In the genomic region with DNA sequence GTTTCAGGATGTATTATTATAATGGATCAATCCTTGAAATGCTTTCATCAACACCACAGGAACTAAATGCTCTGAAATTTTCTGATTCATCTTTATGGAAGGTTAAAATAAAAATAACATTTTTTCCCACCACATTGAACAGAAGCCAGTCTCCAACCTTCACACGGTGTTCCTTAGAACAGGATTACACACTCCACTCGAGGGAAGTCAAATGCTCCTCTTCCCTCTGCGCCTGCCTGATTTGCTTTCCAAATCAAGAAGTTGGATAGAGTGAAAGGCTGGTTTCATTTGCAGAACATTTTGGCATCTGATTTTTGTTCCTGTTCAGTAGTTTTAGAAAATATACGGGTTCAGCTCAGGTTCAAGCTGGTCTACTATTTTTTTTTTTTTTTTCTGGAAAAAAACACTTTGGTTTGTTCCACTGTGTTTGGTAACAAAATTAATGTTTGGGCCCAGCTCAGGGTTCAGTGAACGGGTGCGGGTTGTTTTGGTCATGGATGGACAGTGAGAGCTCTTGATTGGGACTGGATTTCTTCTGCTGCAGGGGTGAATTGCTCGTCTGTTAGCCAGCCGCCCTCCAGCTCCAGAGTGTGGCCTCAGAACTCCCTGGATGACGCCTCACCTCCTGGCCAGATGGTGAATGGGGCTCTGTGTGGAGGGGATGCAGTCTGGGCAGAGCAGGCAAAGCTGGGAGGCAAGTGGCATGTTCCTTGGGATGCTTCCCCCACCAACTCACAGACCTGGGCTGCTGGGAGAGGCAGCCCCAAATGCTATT, we compare ENCODE assay signal across 20 cellular contexts.
DNase-seq lines count a peak whose midpoint lies in the region; ATAC-seq and TF ChIP-seq lines count a peak whose summit lies in the region.
"Had no signal": no experiment of that assay in that cellular context is flagged by ENCODE, and none has a peak within 500 bp of the region (broad histone marks: within the 10 kb centered on the region; RNA-seq: fewer than 3 reads in every experiment).

No MANE protein-coding gene starts in this region.

- H3K4me1 Mint-ChIP-seq in stimulated activated naive B cell treated with anti-CD40 and anti-IgM and Interleukin-4, amounts not matched to agents 10 μg/mL and 1 μg/mL and 100 μg/mL, for 72 hours, result no peaks in the 10 kb centered on the region
- H3K4me1 Mint-ChIP-seq: H9 had no signal

- no peak overlapping the region for H3K14ac ChIP-seq in neuronal stem cell (ENCODE audit: low read length)

- H2BK120ac ChIP-seq in neuronal stem cell (ENCODE audit: low read depth, low read length), result no peak overlapping the region

- H3K79me1 ChIP-seq in neuronal stem cell (ENCODE audit: low read depth, low read length), result no peaks in the 10 kb centered on the region

- TF ChIP-seq POLR2A in sigmoid colon (IDR thresholded peaks at IDR 0.05), result no peak

- peaks cover 13 to 19% of the 10 kb centered on the region in 2 donors for H3K27me3 Mint-ChIP-seq in stimulated activated naive B cell treated with anti-CD40 and anti-IgM and Interleukin-4, amounts not matched to agents 10 μg/mL and 1 μg/mL and 100 μg/mL, for 72 hours

- no peak overlapping the region for H3K9ac ChIP-seq in neuronal stem cell (ENCODE audit: low read depth, low read length, poor library complexity)
- no peak overlapping the region for H3K9ac ChIP-seq in MM.1S (ENCODE audit: low read length)
- H3K9ac ChIP-seq: BLaER1 had no signal

- H3K9me3 ChIP-seq in neuronal stem cell (replicated peaks in 1 of 2; ENCODE audit: control insufficient read depth in 2 of 2, insufficient read depth in 1 of 2, low read depth in 1 of 2, low read length in 2 of 2), result no peaks in the 10 kb centered on the region
- H3K9me3 ChIP-seq in sigmoid colon, result no peaks in the 10 kb centered on the region
- H3K9me3 ChIP-seq in MM.1S (replicated peaks; ENCODE audit: insufficient read depth, low read length), result no peaks in the 10 kb centered on the region
- H3K9me3 ChIP-seq: A549 had no signal

- no peak overlapping the region for H2AFZ ChIP-seq in neuronal stem cell (ENCODE audit: low read length)
- no peak overlapping the region for H2AFZ ChIP-seq in MM.1S (ENCODE audit: low read length)

- no peaks in the 10 kb centered on the region for H3K9me2 ChIP-seq in MM.1S (replicated peaks; ENCODE audit: insufficient read depth, low read length)

- H2BK5ac ChIP-seq in neuronal stem cell (ENCODE audit: low read length), result no peak overlapping the region

- no peaks in the 10 kb centered on the region for H4K20me1 ChIP-seq in MM.1S (ENCODE audit: insufficient read depth, low read length)
- H4K20me1 ChIP-seq: BLaER1 had no signal

- WGBS in neuronal stem cell (ENCODE audit: extremely low coverage in 2 of 2, insufficient read length in 2 of 2, insufficient replicate concordance in 1 of 2), 2 donors, result no CpG with 5 or more reads among the region's 9 CpGs
- 87 to 88% methylated on average over 9 of the region's 9 CpGs for WGBS in sigmoid colon, 2 donors

- TF ChIP-seq CTCF in sigmoid colon (IDR thresholded peaks at IDR 0.05), result no peak
- no peak for TF ChIP-seq CTCF in MM.1S (IDR thresholded peaks at IDR 0.05; ENCODE audit: low read length)

- no peak overlapping the region for H2BK12ac ChIP-seq in neuronal stem cell (ENCODE audit: low read length)

- TF ChIP-seq EP300 in sigmoid colon (IDR thresholded peaks at IDR 0.05), result no peak

- no peaks in the 10 kb centered on the region for H3F3A ChIP-seq in MM.1S (ENCODE audit: insufficient read depth, low read length)

- H3K79me2 ChIP-seq in MM.1S (ENCODE audit: low read length), result no peaks in the 10 kb centered on the region

- H3K4me1 ChIP-seq in neuronal stem cell (ENCODE audit: control insufficient read depth in 2 of 2, insufficient read depth in 1 of 2, low read depth in 1 of 2, low read length in 2 of 2) (peaks cover 0 to 2% of the 10 kb centered on the region in 2 donors), sigmoid colon (peaks cover 0 to 17% (median 7%) of the 10 kb centered on the region in 4 donors), MM.1S (ENCODE audit: low read length) (no peaks in the 10 kb centered on the region)
- H3K4me1 ChIP-seq: A549 had no signal

- no peak overlapping the region for H3K27ac Mint-ChIP-seq in stimulated activated naive B cell treated with anti-CD40 and anti-IgM and Interleukin-4, amounts not matched to agents 10 μg/mL and 1 μg/mL and 100 μg/mL, for 72 hours
- H3K27ac Mint-ChIP-seq: CD8-positive, alpha-beta T cell; H9 had no signal

- peak overlapping the region; percentile 13 for H2BK15ac ChIP-seq in neuronal stem cell (ENCODE audit: low read length)

- no peak overlapping the region for H4K8ac ChIP-seq in neuronal stem cell (ENCODE audit: low read depth, low read length)

- H3K18ac ChIP-seq in neuronal stem cell (ENCODE audit: low read length), result peak overlapping the region; percentile 76

- H3K4me2 ChIP-seq in neuronal stem cell (ENCODE audit: insufficient read depth, low read length, poor library complexity, severe bottlenecking) (no peak overlapping the region), MM.1S (ENCODE audit: low read depth, low read length) (no peak overlapping the region)
- H3K4me2 ChIP-seq: A549, BLaER1 had no signal

- intact Hi-C loops in sigmoid colon (cut with DNase I), result no loop called here

- no peak overlapping the region for H3K27ac ChIP-seq in neuronal stem cell (replicated peaks; ENCODE audit: low read length)
- peak overlapping the region in 3 of 4 donors; percentile 4 to 46 (median 9) for H3K27ac ChIP-seq in sigmoid colon
- H3K27ac ChIP-seq in MM.1S (ENCODE audit: low read length), result no peak overlapping the region
- H3K27ac ChIP-seq: 22Rv1, A549, BLaER1 had no signal

- H3K23ac ChIP-seq in neuronal stem cell (ENCODE audit: low read depth, low read length, poor library complexity), result no peak overlapping the region

- H3K4ac ChIP-seq in neuronal stem cell (ENCODE audit: low read length), result no peak overlapping the region

- H2AK5ac ChIP-seq in neuronal stem cell (ENCODE audit: low read depth, low read length), result peak overlapping the region; percentile 24

- peaks cover 4% of the 10 kb centered on the region in 2 donors for H3K9me3 Mint-ChIP-seq in stimulated activated naive B cell treated with anti-CD40 and anti-IgM and Interleukin-4, amounts not matched to agents 10 μg/mL and 1 μg/mL and 100 μg/mL, for 72 hours

- peak; percentile 59 for DNase-seq in Ammon's horn (ENCODE audit: low spot score)
- DNase-seq in islet precursor cell, result peak; percentile 17
- no peak for DNase-seq in neuronal stem cell (ENCODE audit: low spot score)
- peak; percentile 70 for DNase-seq in sigmoid colon
- no peak for DNase-seq in cerebellar nuclear complex (lab: John Stamatoyannopoulos, UW)
- DNase-seq in stimulated activated naive B cell treated with anti-CD40 and anti-IgM and Interleukin-4, amounts not matched to agents 10 μg/mL and 1 μg/mL and 100 μg/mL, for 72 hours, result no peak
- no peak for DNase-seq in DMS 273 (lab: John Stamatoyannopoulos, UW; ENCODE audit: unreplicated experiment)
- DNase-seq in MM.1S, result no peak
- DNase-seq: AML-193; Calu3; CD8-positive, alpha-beta T cell; DMS 273 treated with DMSO at 0.1 percent for 48 hours; DMS53; DND-41; EL; H9 had no signal

- H3K4me3 ChIP-seq in neuronal stem cell (ENCODE audit: low read length in 2 of 2), result no peak overlapping the region
- no peak overlapping the region for H3K4me3 ChIP-seq in sigmoid colon
- H3K4me3 ChIP-seq in MM.1S (ENCODE audit: low read length), result no peak overlapping the region
- H3K4me3 ChIP-seq: A549, BLaER1, GM12878 had no signal

- no peaks in the 10 kb centered on the region for H3K36me3 Mint-ChIP-seq in stimulated activated naive B cell treated with anti-CD40 and anti-IgM and Interleukin-4, amounts not matched to agents 10 μg/mL and 1 μg/mL and 100 μg/mL, for 72 hours
- H3K36me3 Mint-ChIP-seq: CD8-positive, alpha-beta T cell had no signal

- ATAC-seq in stimulated activated naive B cell treated with anti-CD40 and anti-IgM and Interleukin-4, amounts not matched to agents 10 μg/mL and 1 μg/mL and 100 μg/mL, for 72 hours (replicated peaks), result no peak
- ATAC-seq: A549; CD8-positive, alpha-beta T cell; GM12878 had no signal

- H3K27me3 ChIP-seq in neuronal stem cell (ENCODE audit: control insufficient read depth in 3 of 3, insufficient read depth in 3 of 3, low read depth in 1 of 3, low read length in 3 of 3) (no peaks in the 10 kb centered on the region), sigmoid colon (no peaks in the 10 kb centered on the region), MM.1S (replicated peaks; ENCODE audit: insufficient read depth, low read length) (no peaks in the 10 kb centered on the region)
- H3K27me3 ChIP-seq: BLaER1 had no signal

- H3K36me3 ChIP-seq in neuronal stem cell (replicated peaks in 1 of 2; ENCODE audit: control insufficient read depth in 2 of 2, insufficient read depth in 2 of 2, low read length in 2 of 2), result no peaks in the 10 kb centered on the region
- H3K36me3 ChIP-seq in sigmoid colon, result no peaks in the 10 kb centered on the region
- H3K36me3 ChIP-seq in MM.1S (replicated peaks; ENCODE audit: insufficient read depth, low read length), result no peaks in the 10 kb centered on the region
- H3K36me3 ChIP-seq: BLaER1 had no signal

- H4K91ac ChIP-seq in neuronal stem cell (ENCODE audit: low read depth, low read length, poor library complexity), result no peak overlapping the region

- H3K4me3 Mint-ChIP-seq in stimulated activated naive B cell treated with anti-CD40 and anti-IgM and Interleukin-4, amounts not matched to agents 10 μg/mL and 1 μg/mL and 100 μg/mL, for 72 hours, result no peak overlapping the region
- H3K4me3 Mint-ChIP-seq: CD8-positive, alpha-beta T cell; H9 had no signal

Comparison
In these comparisons a context has a peak if more than half of its experiments do, and no peak if none do; other contexts are left out.
1. DNase-seq: peak in Ammon's horn (single experiment), islet precursor cell (single experiment) and sigmoid colon (single experiment); none in neuronal stem cell (single experiment), cerebellar nuclear complex (0 of 2), stimulated activated naive B cell treated with anti-CD40 and anti-IgM and Interleukin-4, amounts not matched to agents 10 μg/mL and 1 μg/mL and 100 μg/mL, for 72 hours (single experiment), DMS 273 (single experiment) and MM.1S (single experiment).
2. H3K27ac ChIP-seq: peak in sigmoid colon (3 of 4); none in neuronal stem cell (single experiment) and MM.1S (single experiment).